ENCODE assay signal across 1 cellular context in the genomic region with DNA sequence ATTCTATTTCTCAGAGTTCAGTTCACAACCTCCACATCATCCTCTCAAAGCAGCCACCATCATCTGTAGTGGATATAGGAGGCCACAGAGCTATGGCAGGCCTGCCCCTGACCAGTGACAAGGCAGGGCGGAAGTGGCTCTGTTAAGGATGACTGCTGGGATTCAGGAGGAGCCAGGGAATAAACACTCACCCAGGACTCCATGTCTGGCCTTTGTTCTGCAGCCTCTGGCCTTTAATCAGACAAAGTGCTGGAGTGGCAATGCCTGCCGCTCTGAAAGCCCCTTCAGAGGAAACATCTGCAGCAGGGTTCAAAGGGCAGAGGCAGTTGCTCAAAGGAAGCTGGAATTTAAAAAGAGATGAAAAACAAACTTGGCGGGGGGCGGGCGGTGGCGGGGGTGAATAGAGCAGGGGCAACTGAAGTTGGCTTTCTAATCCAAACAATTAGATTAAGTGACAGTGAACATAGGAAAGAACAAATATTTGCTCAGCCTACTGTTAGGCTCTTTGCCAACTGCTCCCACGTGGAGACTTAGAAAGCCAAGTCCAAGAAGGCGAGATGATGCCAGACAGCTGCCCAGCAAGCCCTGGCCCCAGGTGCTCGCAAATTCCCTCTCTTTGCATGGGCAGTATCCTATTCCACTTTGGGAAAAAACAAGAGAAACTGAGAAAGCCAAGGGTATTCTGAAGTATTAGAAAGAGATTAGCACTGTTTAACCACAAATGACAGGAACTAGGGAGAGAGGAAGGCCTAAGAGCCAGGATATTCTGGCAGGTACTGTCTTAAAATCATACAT.
A peak's percentile ranks its signal among the peaks of the same experiment; 100 is the strongest.
TF ChIP-seq lines count a peak whose summit lies in the region.

No MANE protein-coding gene starts in this region.

TF ChIP-seq in HepG2, 621 proteins besides CTCF, POLR2A, EP300 and RAD21 (continued from another document and continues in another):
- TF ChIP-seq POGK (CRISPR knock-in tag; conservative IDR thresholded peaks at IDR 0.05), result no peak
- no peak for TF ChIP-seq JUN (CRISPR knock-in tag; IDR thresholded peaks at IDR 0.05)
- no peak for TF ChIP-seq ZNF224 (CRISPR knock-in tag; IDR thresholded peaks at IDR 0.05)
- no peak for TF ChIP-seq ZNF7 (CRISPR knock-in tag; IDR thresholded peaks at IDR 0.05)
- no peak for TF ChIP-seq ZNF124 (CRISPR knock-in tag; IDR thresholded peaks at IDR 0.05)
- TF ChIP-seq E2F2 (CRISPR knock-in tag; IDR thresholded peaks at IDR 0.05; ENCODE audit: borderline replicate concordance), result no peak
- TF ChIP-seq EED (CRISPR knock-in tag; IDR thresholded peaks at IDR 0.05), result no peak
- no peak for TF ChIP-seq HOXA5 (CRISPR knock-in tag; IDR thresholded peaks at IDR 0.05)
- no peak for TF ChIP-seq ZNF292 (CRISPR knock-in tag; IDR thresholded peaks at IDR 0.05; ENCODE audit: borderline replicate concordance, low read depth)
- no peak for TF ChIP-seq NFKB2 (CRISPR knock-in tag; IDR thresholded peaks at IDR 0.05; ENCODE audit: borderline replicate concordance)
- TF ChIP-seq ESRRA (CRISPR knock-in tag; IDR thresholded peaks at IDR 0.05; ENCODE audit: low read depth), result no peak
- no peak for TF ChIP-seq ELF4 (CRISPR knock-in tag; IDR thresholded peaks at IDR 0.05; ENCODE audit: borderline replicate concordance)
- no peak for TF ChIP-seq MYNN (CRISPR knock-in tag; IDR thresholded peaks at IDR 0.05; ENCODE audit: low read depth)
- TF ChIP-seq, protein P1, sequence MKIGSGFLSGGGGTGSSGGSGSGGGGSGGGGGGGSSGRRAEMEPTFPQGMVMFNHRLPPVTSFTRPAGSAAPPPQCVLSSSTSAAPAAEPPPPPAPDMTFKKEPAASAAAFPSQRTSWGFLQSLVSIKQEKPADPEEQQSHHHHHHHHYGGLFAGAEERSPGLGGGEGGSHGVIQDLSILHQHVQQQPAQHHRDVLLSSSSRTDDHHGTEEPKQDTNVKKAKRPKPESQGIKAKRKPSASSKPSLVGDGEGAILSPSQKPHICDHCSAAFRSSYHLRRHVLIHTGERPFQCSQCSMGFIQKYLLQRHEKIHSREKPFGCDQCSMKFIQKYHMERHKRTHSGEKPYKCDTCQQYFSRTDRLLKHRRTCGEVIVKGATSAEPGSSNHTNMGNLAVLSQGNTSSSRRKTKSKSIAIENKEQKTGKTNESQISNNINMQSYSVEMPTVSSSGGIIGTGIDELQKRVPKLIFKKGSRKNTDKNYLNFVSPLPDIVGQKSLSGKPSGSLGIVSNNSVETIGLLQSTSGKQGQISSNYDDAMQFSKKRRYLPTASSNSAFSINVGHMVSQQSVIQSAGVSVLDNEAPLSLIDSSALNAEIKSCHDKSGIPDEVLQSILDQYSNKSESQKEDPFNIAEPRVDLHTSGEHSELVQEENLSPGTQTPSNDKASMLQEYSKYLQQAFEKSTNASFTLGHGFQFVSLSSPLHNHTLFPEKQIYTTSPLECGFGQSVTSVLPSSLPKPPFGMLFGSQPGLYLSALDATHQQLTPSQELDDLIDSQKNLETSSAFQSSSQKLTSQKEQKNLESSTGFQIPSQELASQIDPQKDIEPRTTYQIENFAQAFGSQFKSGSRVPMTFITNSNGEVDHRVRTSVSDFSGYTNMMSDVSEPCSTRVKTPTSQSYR (CRISPR knock-in tag; IDR thresholded peaks at IDR 0.05; ENCODE audit: borderline replicate concordance), result 0 out of 2 replicates have a peak, but pooled peaks have one; percentile 23
- no peak for TF ChIP-seq TAF1 (CRISPR knock-in tag; IDR thresholded peaks at IDR 0.05)
- TF ChIP-seq IKZF1 (IDR thresholded peaks at IDR 0.05), result no peak
- no peak for TF ChIP-seq ZZZ3 (CRISPR knock-in tag; IDR thresholded peaks at IDR 0.05; ENCODE audit: borderline replicate concordance)
- no peak for TF ChIP-seq ZNF784 (CRISPR knock-in tag; IDR thresholded peaks at IDR 0.05; ENCODE audit: borderline replicate concordance)
- no peak for TF ChIP-seq ZNF629 (CRISPR knock-in tag; conservative IDR thresholded peaks at IDR 0.05)
- TF ChIP-seq ZFP36L1 (CRISPR knock-in tag; IDR thresholded peaks at IDR 0.05), result no peak
- TF ChIP-seq, protein P2, sequence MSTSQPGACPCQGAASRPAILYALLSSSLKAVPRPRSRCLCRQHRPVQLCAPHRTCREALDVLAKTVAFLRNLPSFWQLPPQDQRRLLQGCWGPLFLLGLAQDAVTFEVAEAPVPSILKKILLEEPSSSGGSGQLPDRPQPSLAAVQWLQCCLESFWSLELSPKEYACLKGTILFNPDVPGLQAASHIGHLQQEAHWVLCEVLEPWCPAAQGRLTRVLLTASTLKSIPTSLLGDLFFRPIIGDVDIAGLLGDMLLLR (CRISPR knock-in tag; IDR thresholded peaks at IDR 0.05), result no peak
- no peak for TF ChIP-seq ZNF770 (CRISPR knock-in tag; IDR thresholded peaks at IDR 0.05)
- TF ChIP-seq CREB1 (IDR thresholded peaks at IDR 0.05), result no peak
- no peak; the same call in 1 of the 2 replicates for TF ChIP-seq CREB1 (CRISPR knock-in tag; IDR thresholded peaks at IDR 0.05)
- TF ChIP-seq NFE2L2 (IDR thresholded peaks at IDR 0.05; ENCODE audit: low read length), result no peak
- 0 out of 2 replicates have a peak, but pooled peaks have one; percentile 10 for TF ChIP-seq HNF1A (IDR thresholded peaks at IDR 0.05; ENCODE audit: low read depth)
- no peak for TF ChIP-seq HNF1A (CRISPR knock-in tag; IDR thresholded peaks at IDR 0.05; ENCODE audit: borderline replicate concordance)
- TF ChIP-seq SUZ12 (IDR thresholded peaks at IDR 0.05; ENCODE audit: low read depth, low read length), result no peak
- no peak for TF ChIP-seq DBP (CRISPR knock-in tag; IDR thresholded peaks at IDR 0.05; ENCODE audit: not compliant biosample characterization)
- TF ChIP-seq ZFY (CRISPR knock-in tag; IDR thresholded peaks at IDR 0.05), result peak; percentile 19; the same call in 1 of the 2 replicates
- no peak for TF ChIP-seq CENPT (CRISPR knock-in tag; IDR thresholded peaks at IDR 0.05; ENCODE audit: low read depth)
- no peak for TF ChIP-seq ZNF510 (CRISPR knock-in tag; IDR thresholded peaks at IDR 0.05; ENCODE audit: low read depth)
- no peak for TF ChIP-seq SMAD1 (CRISPR knock-in tag; IDR thresholded peaks at IDR 0.05; ENCODE audit: borderline replicate concordance, low read depth)
- TF ChIP-seq ATF1 (CRISPR knock-in tag; IDR thresholded peaks at IDR 0.05), result peak; percentile 14; the same call in 1 of the 2 replicates
- TF ChIP-seq ZSCAN20 (CRISPR knock-in tag; IDR thresholded peaks at IDR 0.05; ENCODE audit: borderline replicate concordance), result no peak
- TF ChIP-seq MEF2D (CRISPR knock-in tag; IDR thresholded peaks at IDR 0.05), result no peak
- no peak for TF ChIP-seq KAT8 (CRISPR knock-in tag; IDR thresholded peaks at IDR 0.05)
- TF ChIP-seq ZFAT (CRISPR knock-in tag; conservative IDR thresholded peaks at IDR 0.05), result no peak
- no peak for TF ChIP-seq ZNF678 (CRISPR knock-in tag; IDR thresholded peaks at IDR 0.05)
- no peak for TF ChIP-seq ZNF383 (CRISPR knock-in tag; IDR thresholded peaks at IDR 0.05; ENCODE audit: borderline replicate concordance)
- no peak for TF ChIP-seq SIN3A (IDR thresholded peaks at IDR 0.05; ENCODE audit: borderline replicate concordance, low read depth, low read length)
- no peak for TF ChIP-seq EZH2 (conservative IDR thresholded peaks at IDR 0.05; ENCODE audit: low read depth, low read length)
- TF ChIP-seq ADNP (CRISPR knock-in tag; IDR thresholded peaks at IDR 0.05), result no peak
- no peak for TF ChIP-seq CBX5 (CRISPR knock-in tag; IDR thresholded peaks at IDR 0.05; ENCODE audit: borderline replicate concordance)
- no peak for TF ChIP-seq ZFP91 (CRISPR knock-in tag; IDR thresholded peaks at IDR 0.05; ENCODE audit: borderline replicate concordance)
- TF ChIP-seq TMF1 (CRISPR knock-in tag; IDR thresholded peaks at IDR 0.05; ENCODE audit: low read depth), result no peak
